9 cellular contexts compared by ENCODE assay signal in the genomic region with DNA sequence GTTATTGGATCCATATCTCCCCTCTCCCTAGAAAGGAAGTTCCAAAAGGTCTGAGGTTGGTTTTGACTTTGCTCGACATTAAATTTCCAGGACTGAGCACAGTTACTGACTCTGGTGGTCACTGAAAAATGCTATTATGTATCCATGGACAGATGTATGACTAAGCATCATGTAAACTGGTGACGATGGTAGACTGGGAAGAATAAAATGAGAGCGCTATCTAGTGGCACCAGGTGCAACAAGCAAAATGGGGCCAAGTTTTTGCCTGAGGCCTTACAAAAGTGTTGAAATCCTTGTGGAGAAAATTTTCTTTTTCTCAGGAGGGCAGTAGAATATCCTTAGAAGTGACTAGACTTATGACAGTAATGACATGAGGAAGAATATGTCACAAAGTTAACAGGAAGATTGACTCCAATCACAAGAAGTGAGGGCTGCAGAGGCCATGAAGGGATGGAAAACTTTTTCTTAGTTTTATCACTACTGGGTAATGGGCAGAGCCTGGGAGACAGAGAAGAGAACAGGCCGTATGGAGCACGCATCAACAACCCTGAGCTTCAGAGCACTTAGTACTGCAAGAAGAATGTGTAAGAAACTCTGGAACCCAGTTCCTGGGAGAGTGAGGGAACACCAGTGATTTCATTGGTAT.
DNase-seq lines count a peak whose midpoint lies in the region; ATAC-seq, FAIRE-seq and TF ChIP-seq lines count a peak whose summit lies in the region.
"Had no signal": no experiment of that assay in that cellular context is flagged by ENCODE, and none has a peak within 500 bp of the region (broad histone marks: within the 10 kb centered on the region; RNA-seq: fewer than 3 reads in every experiment).

No MANE protein-coding gene starts in this region.

- H3K27me3 ChIP-seq in foreskin keratinocyte (peaks cover 12% of the 10 kb centered on the region), pancreas (no peaks in the 10 kb centered on the region)
- H3K27me3 ChIP-seq: BLaER1 had no signal

- H3K4me1 ChIP-seq in foreskin keratinocyte (no peaks in the 10 kb centered on the region), pancreas (peaks cover 0 to 11% (median 8%) of the 10 kb centered on the region in 3 donors)

- peak; percentile 62 for TF ChIP-seq CTCF in WI38 (IDR thresholded peaks at IDR 0.05; ENCODE audit: low read depth, low read length)
- peak; percentile 90 for TF ChIP-seq CTCF in foreskin keratinocyte (conservative IDR thresholded peaks at IDR 0.05)
- TF ChIP-seq CTCF in pancreas (IDR thresholded peaks at IDR 0.05): peak in 1 of 4 donors; percentile 27

- WGBS in pancreas, 2 donors: 42 to 58% methylated on average over 5 of the region's 5 CpGs

- H3K36me3 ChIP-seq in pancreas: no peaks in the 10 kb centered on the region
- H3K36me3 ChIP-seq: BLaER1 had no signal

- H3K4me3 ChIP-seq in WI38 (ENCODE audit: low read depth, low read length) (no peak overlapping the region), pancreas (no peak overlapping the region)
- H3K4me3 ChIP-seq: BLaER1 had no signal

- intact Hi-C loops in pancreas (cut with DNase I): no loop called here

- ATAC-seq in GM21786 (IDR thresholded peaks at IDR 0.05; ENCODE audit: unreplicated experiment) (peak; percentile 77), foreskin keratinocyte (peak; percentile 88), pancreas (peak; percentile 50 to 84 (median 75))

- FAIRE-seq in pancreas (lab: Jason Lieb, UNC): peak; percentile 74

- H3K27ac ChIP-seq in foreskin keratinocyte (no peak overlapping the region), pancreas (no peak overlapping the region)
- H3K27ac ChIP-seq: BLaER1 had no signal

- H3K9me3 ChIP-seq in pancreas: no peaks in the 10 kb centered on the region
- H3K9me3 ChIP-seq: BLaER1 had no signal

- DNase-seq in NCI-H1092 treated with DMSO at 0.1 percent for 48 hours (lab: John Stamatoyannopoulos, UW) (peak; percentile 48), NCI-H1092 (lab: John Stamatoyannopoulos, UW) (no peak), NCI-H2081 (lab: John Stamatoyannopoulos, UW) (peak; percentile 49 to 58), foreskin keratinocyte (peak; percentile 27 to 70), pancreas (peak in 1 of 6 donors; percentile 39)
- DNase-seq in effector CD8-positive, alpha-beta T cell (lab: John Stamatoyannopoulos, UW): no peak

Comparison
In these comparisons a context has a peak if more than half of its experiments do, and no peak if none do; other contexts are left out.
1. DNase-seq: peak in NCI-H1092 treated with DMSO at 0.1 percent for 48 hours (single experiment), NCI-H2081 (2 of 2) and foreskin keratinocyte (2 of 2); none in NCI-H1092 (single experiment) and effector CD8-positive, alpha-beta T cell (single experiment).
2. Peak in every context shown above with its lines, with median percentiles within 50 percentile points of each other: ATAC-seq.